21 cellular contexts compared by ENCODE assay signal in the genomic region with DNA sequence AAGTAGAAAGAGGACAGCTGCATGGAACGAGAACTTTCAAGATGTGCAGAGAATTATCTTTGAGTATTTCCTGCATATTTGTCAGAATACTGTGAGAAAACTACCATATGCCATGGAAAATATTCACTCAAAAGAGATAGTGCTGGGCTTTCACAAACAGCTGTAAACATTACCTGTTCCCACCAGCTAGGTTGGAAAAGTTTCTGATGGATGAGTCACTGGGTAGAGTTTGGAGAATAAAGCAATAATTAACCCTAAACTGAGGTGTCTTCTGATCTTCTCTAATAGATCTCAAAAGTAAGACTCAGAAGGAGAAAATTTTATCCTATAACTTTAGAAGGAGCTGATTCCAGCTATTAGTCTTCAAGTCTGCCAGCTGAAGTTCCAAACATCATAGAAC. TPM values are rescaled to one million over a fixed set of nuclear protein-coding genes. Genes with fewer than 3 reads are reported as not detected.
DNase-seq lines count a peak whose midpoint lies in the region; ATAC-seq, FAIRE-seq and TF ChIP-seq lines count a peak whose summit lies in the region.
"Had no signal": no experiment of that assay in that cellular context is flagged by ENCODE, and none has a peak within 500 bp of the region (broad histone marks: within the 10 kb centered on the region; RNA-seq: fewer than 3 reads in every experiment).

No MANE protein-coding gene starts in this region.

- ATAC-seq in A549 = no peak
- ATAC-seq in left colon = no peak
- ATAC-seq: GM12878 had no signal

- H4K20me1 ChIP-seq in MM.1S (ENCODE audit: insufficient read depth, low read length) = no peaks in the 10 kb centered on the region
- no peaks in the 10 kb centered on the region for H4K20me1 ChIP-seq in hepatocyte (ENCODE audit: insufficient read depth, poor library complexity, severe bottlenecking)

- H3K36me3 ChIP-seq in MM.1S (replicated peaks; ENCODE audit: insufficient read depth, low read length) (no peaks in the 10 kb centered on the region), hepatocyte (replicated peaks; ENCODE audit: insufficient read depth, low read depth) (no peaks in the 10 kb centered on the region)
- H3K36me3 ChIP-seq: BE2C, HAP-1 had no signal

- no peaks in the 10 kb centered on the region for H3K36me3 Mint-ChIP-seq in activated T-helper 1 cell treated with anti-CD3 and anti-CD28 coated beads, Interleukin-12 subunit alpha, Interleukin-12 subunit beta, Interleukin-2, Interleukin-4 antibody, amounts not matched to agents 30 ng/mL and 10 ng/mL and 1 ng/mL, durations not matched to agents 14 hours and 24 hours and 36 hours (ENCODE audit: low read depth)
- H3K36me3 Mint-ChIP-seq: CD4-positive, CD25-positive, alpha-beta regulatory T cell had no signal

- H2AFZ ChIP-seq in MM.1S (ENCODE audit: low read length) = 0 out of 2 replicates have a peak overlapping the region, but pooled peaks have one; percentile 7
- no peak overlapping the region for H2AFZ ChIP-seq in hepatocyte
- H2AFZ ChIP-seq: GM23248 had no signal

- no peak for TF ChIP-seq RAD21 in A549 (conservative IDR thresholded peaks at IDR 0.05 in 1 of 2, IDR thresholded peaks at IDR 0.05 in 1 of 2)

- H3K4me1 ChIP-seq in A549 (no peaks in the 10 kb centered on the region), MM.1S (ENCODE audit: low read length) (0 out of 2 replicates have a peak, but pooled peaks cover 6% of the 10 kb centered on the region), hepatocyte (ENCODE audit: insufficient read depth) (no peaks in the 10 kb centered on the region)
- H3K4me1 ChIP-seq: BE2C, Caco-2, HAP-1 had no signal

- no peak overlapping the region for H3K27ac ChIP-seq in A549
- H3K27ac ChIP-seq in MM.1S (ENCODE audit: low read length) = peak overlapping the region; percentile 51; the same call in 1 of the 2 replicates
- H3K27ac ChIP-seq in hepatocyte = peak overlapping the region; percentile 47
- H3K27ac ChIP-seq: GM23248 had no signal

- intact Hi-C loops in activated T-helper 1 cell treated with anti-CD3 and anti-CD28 coated beads, Interleukin-12 subunit alpha, Interleukin-12 subunit beta, Interleukin-2, Interleukin-4 antibody, amounts not matched to agents 30 ng/mL and 10 ng/mL and 1 ng/mL, durations not matched to agents 14 hours and 24 hours and 36 hours (cut with micrococcal nuclease) = no loop called here
- intact Hi-C loops in left colon (cut with DNase I, micrococcal nuclease) = no loop called here

- no peak for DNase-seq in A549 (ENCODE audit: low read depth in 1 of 2, low spot score in 1 of 2)
- no peak for DNase-seq in MM.1S
- peak; percentile 35 for DNase-seq in hepatocyte (ENCODE audit: low spot score)
- DNase-seq in renal cortical epithelial cell (ENCODE audit: low read depth) = peak; percentile 75
- no peak for DNase-seq in activated T-helper 1 cell treated with anti-CD3 and anti-CD28 coated beads, Interleukin-12 subunit alpha, Interleukin-12 subunit beta, Interleukin-2, Interleukin-4 antibody, amounts not matched to agents 30 ng/mL and 10 ng/mL and 1 ng/mL, durations not matched to agents 14 hours and 24 hours and 36 hours (ENCODE audit: low spot score)
- DNase-seq in left colon = no peak
- DNase-seq: ACHN; BE2C; C1 segment of cervical spinal cord; Caco-2; CD4-positive, CD25-positive, alpha-beta regulatory T cell; DMS153; DND-41; EL; GM23248 had no signal

- H3K27me3 Mint-ChIP-seq in activated T-helper 1 cell treated with anti-CD3 and anti-CD28 coated beads, Interleukin-12 subunit alpha, Interleukin-12 subunit beta, Interleukin-2, Interleukin-4 antibody, amounts not matched to agents 30 ng/mL and 10 ng/mL and 1 ng/mL, durations not matched to agents 14 hours and 24 hours and 36 hours (ENCODE audit: insufficient read depth) = peaks cover 3% of the 10 kb centered on the region

- TF ChIP-seq POLR2A in A549 (IDR thresholded peaks at IDR 0.05; ENCODE audit: low read length) = no peak

- H3F3A ChIP-seq in MM.1S (ENCODE audit: insufficient read depth, low read length) = no peaks in the 10 kb centered on the region

- POLR2A ChIA-PET in A549 (lab: Yijun Ruan, JAX) = no interaction called here

- CTCF ChIA-PET in A549 (lab: Yijun Ruan, JAX) = no interaction called here

- no peaks in the 10 kb centered on the region for H3K9me3 Mint-ChIP-seq in activated T-helper 1 cell treated with anti-CD3 and anti-CD28 coated beads, Interleukin-12 subunit alpha, Interleukin-12 subunit beta, Interleukin-2, Interleukin-4 antibody, amounts not matched to agents 30 ng/mL and 10 ng/mL and 1 ng/mL, durations not matched to agents 14 hours and 24 hours and 36 hours

- H3K79me2 ChIP-seq in MM.1S (ENCODE audit: low read length) (peaks cover 55% of the 10 kb centered on the region), hepatocyte (no peaks in the 10 kb centered on the region)

- TF ChIP-seq CTCF in A549 (IDR thresholded peaks at IDR 0.05) (no peak), MM.1S (IDR thresholded peaks at IDR 0.05; ENCODE audit: low read length) (no peak), hepatocyte (IDR thresholded peaks at IDR 0.05; ENCODE audit: poor library complexity) (no peak)

- H3K4me1 Mint-ChIP-seq in activated T-helper 1 cell treated with anti-CD3 and anti-CD28 coated beads, Interleukin-12 subunit alpha, Interleukin-12 subunit beta, Interleukin-2, Interleukin-4 antibody, amounts not matched to agents 30 ng/mL and 10 ng/mL and 1 ng/mL, durations not matched to agents 14 hours and 24 hours and 36 hours (ENCODE audit: low read depth) = no peaks in the 10 kb centered on the region

- H3K27ac Mint-ChIP-seq in activated T-helper 1 cell treated with anti-CD3 and anti-CD28 coated beads, Interleukin-12 subunit alpha, Interleukin-12 subunit beta, Interleukin-2, Interleukin-4 antibody, amounts not matched to agents 30 ng/mL and 10 ng/mL and 1 ng/mL, durations not matched to agents 14 hours and 24 hours and 36 hours = no peak overlapping the region
- H3K27ac Mint-ChIP-seq: CD4-positive, CD25-positive, alpha-beta regulatory T cell had no signal

- H3K4me2 ChIP-seq in A549 = 0 out of 3 replicates have a peak overlapping the region, but pooled peaks have one; percentile 16
- peak overlapping the region; percentile 50; the same call in 1 of the 2 replicates for H3K4me2 ChIP-seq in MM.1S (ENCODE audit: low read depth, low read length)
- peak overlapping the region; percentile 30 for H3K4me2 ChIP-seq in hepatocyte

- no peak for FAIRE-seq in A549 (lab: Jason Lieb, UNC)
- FAIRE-seq: D721Med, GM12878, GM19239 had no signal

- WGBS in A549 (ENCODE audit: missing lambda C conversion rate) = 17% methylated on average over 1 of the region's 1 CpG
- 60% methylated on average over 1 of the region's 1 CpG for WGBS in hepatocyte (ENCODE audit: low lambda C conversion rate, missing lambda C conversion rate)

- TF ChIP-seq EP300 in A549 (IDR thresholded peaks at IDR 0.05) = no peak

- H3K4me3 Mint-ChIP-seq in activated T-helper 1 cell treated with anti-CD3 and anti-CD28 coated beads, Interleukin-12 subunit alpha, Interleukin-12 subunit beta, Interleukin-2, Interleukin-4 antibody, amounts not matched to agents 30 ng/mL and 10 ng/mL and 1 ng/mL, durations not matched to agents 14 hours and 24 hours and 36 hours = no peak overlapping the region
- H3K4me3 Mint-ChIP-seq: CD4-positive, CD25-positive, alpha-beta regulatory T cell had no signal

- H3K4me3 ChIP-seq in A549 (no peak overlapping the region), MM.1S (ENCODE audit: low read length) (peak overlapping the region; percentile 54), hepatocyte (no peak overlapping the region)
- H3K4me3 ChIP-seq: GM12878, GM23248, HAP-1 had no signal

- peak overlapping the region; percentile 47; the same call in 1 of the 2 replicates for H3K9ac ChIP-seq in MM.1S (ENCODE audit: low read length)
- H3K9ac ChIP-seq: GM23248 had no signal

- H3K9me3 ChIP-seq in A549 (peaks cover 4% of the 10 kb centered on the region; the same call in 2 of the 3 replicates), MM.1S (replicated peaks; ENCODE audit: insufficient read depth, low read length) (no peaks in the 10 kb centered on the region), hepatocyte (ENCODE audit: low read depth) (no peaks in the 10 kb centered on the region)
- H3K9me3 ChIP-seq: BE2C, Caco-2, HAP-1 had no signal

- H3K9me2 ChIP-seq in MM.1S (replicated peaks; ENCODE audit: insufficient read depth, low read length) (no peaks in the 10 kb centered on the region), hepatocyte (replicated peaks; ENCODE audit: insufficient read depth) (no peaks in the 10 kb centered on the region)

- H3K27me3 ChIP-seq in MM.1S (replicated peaks; ENCODE audit: insufficient read depth, low read length) (no peaks in the 10 kb centered on the region), hepatocyte (no peaks in the 10 kb centered on the region)
- H3K27me3 ChIP-seq: BE2C had no signal

TF ChIP-seq in A549, 52 proteins besides CTCF, POLR2A, EP300 and RAD21 (continues in another document):
- TF ChIP-seq HEYL (CRISPR knock-in tag; IDR thresholded peaks at IDR 0.05) (no peak), HOXA7 (CRISPR knock-in tag; IDR thresholded peaks at IDR 0.05) (no peak), TFCP2L1 (CRISPR knock-in tag; IDR thresholded peaks at IDR 0.05) (no peak), SMC3 (IDR thresholded peaks at IDR 0.05) (no peak), RFX5 (IDR thresholded peaks at IDR 0.05) (no peak), HDAC2 (IDR thresholded peaks at IDR 0.05) (no peak), EHF (CRISPR knock-in tag; IDR thresholded peaks at IDR 0.05) (no peak)

RNA-seq across cellular contexts. Expression of gene FSIP2, which starts 3.9 kb away (rescaled TPM):
- 0.01 and 0.03 TPM in 2 replicates for polyA plus RNA-seq in A549 (2011; rRNA removed)
- polyA plus RNA-seq in A549 (2012; cell fraction: cytosol; rRNA removed) = not detected in 2 replicates
- polyA plus RNA-seq in A549 (2012; cell fraction: nucleus; rRNA removed) = 0.01 TPM in 1 of 2 replicates, not detected in the other
- polyA plus RNA-seq in A549 (2017; fragmentation: RNase III; extraction: RNeasy Plus Mini Kit Qiagen cat#74134 plus additional on column Dnase treatment) = 0.07 TPM in 1 of 3 replicates, not detected in the others
- 0.05 and 0.12 TPM in 2 replicates for polyA minus RNA-seq in A549 (2011; rRNA and poly(A)+ RNA removed)
- total RNA-seq in hepatocyte = 8.6 and 9.4 TPM in 2 replicates
- polyA plus RNA-seq in hepatocyte = 1.5 and 1.9 TPM in 2 replicates
- under 0.01 and 1.1 TPM in 2 replicates for total RNA-seq in renal cortical epithelial cell
- total RNA-seq in activated T-helper 1 cell treated with anti-CD3 and anti-CD28 coated beads, Interleukin-12 subunit alpha, Interleukin-12 subunit beta, Interleukin-2, Interleukin-4 antibody, amounts not matched to agents 30 ng/mL and 10 ng/mL and 1 ng/mL, durations not matched to agents 14 hours and 24 hours and 36 hours = 0.23 TPM in 1 of 2 replicates, not detected in the other
- total RNA-seq in left colon = 10 to 100 TPM; 10.6 to 17.2 TPM
- total RNA-seq: G401, GM23248, HT1080 had no signal
- polyA plus RNA-seq: GM23248 had no signal

Comparison
In these comparisons a context has a peak if more than half of its experiments do, and no peak if none do; other contexts are left out.
1. DNase-seq: peak in hepatocyte (single experiment) and renal cortical epithelial cell (single experiment); none in A549 (0 of 2), MM.1S (single experiment), activated T-helper 1 cell treated with anti-CD3 and anti-CD28 coated beads, Interleukin-12 subunit alpha, Interleukin-12 subunit beta, Interleukin-2, Interleukin-4 antibody, amounts not matched to agents 30 ng/mL and 10 ng/mL and 1 ng/mL, durations not matched to agents 14 hours and 24 hours and 36 hours (single experiment) and left colon (0 of 2).
2. H3K27ac ChIP-seq: peak in MM.1S (single experiment) and hepatocyte (single experiment); none in A549 (0 of 2).
3. Peak in every context shown above with its lines, with median percentiles within 50 percentile points of each other: H3K4me2 ChIP-seq.